8 cellular contexts compared by ENCODE assay signal in the genomic region with DNA sequence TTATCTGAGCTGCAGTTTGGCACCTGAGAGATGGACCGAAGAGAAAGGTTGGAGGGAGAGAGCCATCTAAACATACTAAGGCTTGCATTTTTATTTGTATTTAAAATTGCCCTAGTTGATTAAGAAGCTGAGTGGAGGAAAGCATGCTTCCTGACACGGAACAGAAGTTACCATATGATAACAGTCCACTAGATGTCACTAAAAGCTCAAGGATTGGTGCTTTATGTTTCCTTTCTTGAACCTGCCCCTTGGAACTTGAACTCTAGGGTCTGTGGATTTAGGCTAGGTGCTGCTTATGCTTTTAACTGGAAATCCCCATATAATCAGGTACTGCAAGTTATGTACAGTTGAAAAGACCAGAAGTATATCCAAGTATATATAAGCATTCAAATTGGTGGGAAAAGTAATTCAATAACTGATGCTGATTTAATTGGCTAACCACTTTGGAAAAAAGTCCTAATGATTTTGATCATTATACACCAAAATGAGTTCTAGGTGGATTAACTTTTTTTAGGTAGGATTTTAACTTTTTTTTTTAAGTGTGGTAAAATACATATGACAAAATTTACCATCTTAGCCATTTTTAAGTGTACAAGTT. TPM values are rescaled to one million over a fixed set of nuclear protein-coding genes. Genes with fewer than 3 reads are reported as not detected.
DNase-seq lines count a peak whose midpoint lies in the region; ATAC-seq, FAIRE-seq and TF ChIP-seq lines count a peak whose summit lies in the region.

No MANE protein-coding gene starts in this region.

- H3K4me1 ChIP-seq in GM12878 (ENCODE audit: control insufficient read depth, insufficient read depth, low read length), result no peaks in the 10 kb centered on the region

- POLR2A ChIA-PET in GM12878 (lab: Charles Lee), result no interaction called here

- H2AFZ ChIP-seq in GM12878 (ENCODE audit: control insufficient read depth, low read depth, low read length), result no peak overlapping the region

- no peak overlapping the region for H3K27ac ChIP-seq in GM12878 (ENCODE audit: control insufficient read depth, insufficient read depth)

- no peak overlapping the region for H3K4me3 ChIP-seq in GM12878

- TF ChIP-seq POLR2A in GM12878 (IDR thresholded peaks at IDR 0.05; ENCODE audit: low read depth, low read length), result no peak

- FAIRE-seq in GM18507 (lab: Jason Lieb, UNC) (peak; percentile 77), GM12878 (lab: Jason Lieb, UNC) (peak; percentile 95)

- peak; percentile 94 for TF ChIP-seq RAD21 in GM12878 (IDR thresholded peaks at IDR 0.05; ENCODE audit: insufficient read depth, low read depth, low read length)

- peak; percentile 94 for ATAC-seq in HG03159 (IDR thresholded peaks at IDR 0.05; ENCODE audit: unreplicated experiment)
- peak; percentile 95 for ATAC-seq in GM12878
- ATAC-seq in stimulated activated naive CD8-positive, alpha-beta T cell treated with anti-CD3 and anti-CD28 coated beads, Interleukin-15, Interleukin-2, amounts not matched to agents 100 U/mL and 50 U/mL, for 24 hours, result peak; percentile 55

- intact Hi-C loops in GM12878 (cut with micrococcal nuclease; ENCODE audit: unreplicated experiment), result loop anchor here (1.0 to 5.0 kb wide), 4 partner anchors 179 to 888 kb away; a partner anchor contains a TSS

- no peaks in the 10 kb centered on the region for H4K20me1 ChIP-seq in GM12878 (ENCODE audit: control insufficient read depth, insufficient read depth)

- BruUV-seq in GM12878 (replicated peaks; lab: Mats Ljungman, UMichigan), result no TSS peak

- no peak overlapping the region for H3K9ac ChIP-seq in GM12878 (ENCODE audit: control insufficient read depth, insufficient read depth, low read length)

- H3K27me3 ChIP-seq in GM12878 (replicated peaks in 1 of 2; ENCODE audit: control insufficient read depth in 2 of 2, insufficient read depth in 2 of 2, low read length in 1 of 2), result no peaks in the 10 kb centered on the region

- CTCF ChIA-PET in GM12878 (lab: Yijun Ruan, JAX), result interaction anchor here (0.7 to 3.2 kb wide), 23 partner anchors 10 to 1166 kb away, joined by 3 to 26 read pairs (median 5); a partner anchor contains a TSS

- RAD21 ChIA-PET in GM12878 (lab: Charles Lee; ENCODE audit: unreplicated experiment), result interaction anchor here (0.9 to 4.1 kb wide), 15 partner anchors 10 to 1001 kb away, joined by 3 to 13 read pairs (median 4); a partner anchor contains a TSS

- WGBS in GM12878 (ENCODE audit: insufficient coverage, insufficient replicate concordance, low lambda C conversion rate, missing lambda C conversion rate), result 0% methylated on average over 2 of the region's 2 CpGs

- H3K4me2 ChIP-seq in GM12878 (ENCODE audit: control insufficient read depth, insufficient read depth), result no peak overlapping the region

- TF ChIP-seq EP300 in GM12878 (IDR thresholded peaks at IDR 0.05; ENCODE audit: borderline replicate concordance in 1 of 2, control insufficient read depth in 1 of 2, low read depth in 2 of 2, low read length in 2 of 2), result no peak

- peak; percentile 58 to 74 (median 63); a peak in 5 of 6 replicates for TF ChIP-seq CTCF in GM12878 (IDR thresholded peaks at IDR 0.05 in 2 of 3, conservative IDR thresholded peaks at IDR 0.05 in 1 of 3; ENCODE audit: control insufficient read depth in 2 of 3, extremely low read depth in 1 of 3, insufficient read depth in 1 of 3, low read depth in 3 of 3, low read length in 3 of 3)

- SMC1A ChIA-PET in GM12878 (lab: Charles Lee; ENCODE audit: uncharacterized antibody, unreplicated experiment), result interaction anchor here (0.7 to 3.1 kb wide), 12 partner anchors 9 to 1002 kb away, joined by 3 to 14 read pairs (median 4); no protein-coding TSS in a partner anchor

- in situ Hi-C loops in GM12878 (cut with MboI), result loop anchor here (5.0 kb wide), 2 partner anchors 599 to 889 kb away; a partner anchor contains a TSS

- no peaks in the 10 kb centered on the region for H3K36me3 ChIP-seq in GM12878 (ENCODE audit: control insufficient read depth in 2 of 2, insufficient read depth in 2 of 2, low read length in 1 of 2)

- no peaks in the 10 kb centered on the region for H3K9me3 ChIP-seq in GM12878 (replicated peaks; ENCODE audit: control insufficient read depth, insufficient read depth, low read length)

- H3K79me2 ChIP-seq in GM12878 (ENCODE audit: control insufficient read depth, insufficient read depth, low read length), result no peaks in the 10 kb centered on the region

- DNase-seq in Ammon's horn (ENCODE audit: low spot score) (peak; percentile 80), GM18507 (ENCODE audit: extremely low spot score, insufficient read length, low read depth) (peak; percentile 11), NCI-H345 (lab: John Stamatoyannopoulos, UW) (peak; percentile 69), GM12878 (ENCODE audit: low read depth, low spot score) (peak; percentile 40), iPS-NIHi11 (ENCODE audit: low spot score) (peak; percentile 60)
- no peak for DNase-seq in stimulated activated naive CD8-positive, alpha-beta T cell treated with anti-CD3 and anti-CD28 coated beads, Interleukin-15, Interleukin-2, amounts not matched to agents 100 U/mL and 50 U/mL, for 24 hours
- DNase-seq in stimulated activated CD4-positive, alpha-beta T cell treated with anti-CD3 and anti-CD28 coated beads, Interleukin-4, amount 100 ng/mL, for 4 hours, result no peak

TF ChIP-seq in GM12878, 131 proteins besides CTCF, POLR2A, EP300 and RAD21:
- peak; percentile 82 for TF ChIP-seq SMC3 (IDR thresholded peaks at IDR 0.05; ENCODE audit: borderline replicate concordance, low read length)
- TF ChIP-seq, protein P1, sequence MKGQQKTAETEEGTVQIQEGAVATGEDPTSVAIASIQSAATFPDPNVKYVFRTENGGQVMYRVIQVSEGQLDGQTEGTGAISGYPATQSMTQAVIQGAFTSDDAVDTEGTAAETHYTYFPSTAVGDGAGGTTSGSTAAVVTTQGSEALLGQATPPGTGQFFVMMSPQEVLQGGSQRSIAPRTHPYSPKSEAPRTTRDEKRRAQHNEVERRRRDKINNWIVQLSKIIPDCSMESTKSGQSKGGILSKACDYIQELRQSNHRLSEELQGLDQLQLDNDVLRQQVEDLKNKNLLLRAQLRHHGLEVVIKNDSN (IDR thresholded peaks at IDR 0.05; ENCODE audit: borderline replicate concordance, extremely low read length, insufficient read depth, low read depth, low read length), result no peak
- 0 out of 2 replicates have a peak, but pooled peaks have one; percentile 15 for TF ChIP-seq YY1 (IDR thresholded peaks at IDR 0.05; ENCODE audit: low read depth, low read length)
TF ChIP-seq in GM12878: peak in this region for 2.

RNA-seq across cellular contexts. Expression of a gene that starts 9.5 kb away (rescaled TPM):
- 0.93 and 1.7 TPM in 2 replicates for total RNA-seq in GM12878 (2013; cell fraction: nucleolus; rRNA removed)
- total RNA-seq in GM12878 (2014; rRNA removed) (not detected in 2 replicates), GM12878 (2014; rRNA removed; fragmentation: Illumina TruSeq; extraction: Trizol) (not detected in 2 replicates), GM12878 (2021) (not detected in 2 replicates)
- not detected for polyA plus RNA-seq in GM12878 (2011; ENCODE audit: low read depth)
- polyA plus RNA-seq in GM12878 (2011; rRNA removed) (not detected in 2 replicates), GM12878 (2014; fragmentation: Illumina TruSeq; extraction: Trizol) (not detected in 2 replicates), GM12878 (2014; fragmentation: Nextera tagmentation; extraction: Ambion mirVana) (not detected), GM12878 (2014; rRNA removed) (not detected in 2 replicates), GM12878 (2016; fragmentation: Nextera tagmentation; extraction: Ambion mirVana) (not detected)
- polyA plus RNA-seq in GM12878 (2011; cell fraction: cytosol; rRNA removed), result not detected in 2 replicates
- polyA plus RNA-seq in GM12878 (2011; cell fraction: nucleus; rRNA removed), result 0.10 and 0.23 TPM in 2 replicates
- not detected in 2 replicates for polyA plus RNA-seq in GM12878 (2012)
- 0.15 TPM in 1 of 2 replicates, not detected in the other for polyA minus RNA-seq in GM12878 (2011; rRNA and poly(A)+ RNA removed)
- polyA minus RNA-seq in GM12878 (2011; cell fraction: cytosol; rRNA and poly(A)+ RNA removed), result not detected in 2 replicates
- 0.12 and 0.67 TPM in 2 replicates for polyA minus RNA-seq in GM12878 (2011; cell fraction: nucleus; rRNA and poly(A)+ RNA removed)

Comparison
In these comparisons a context has a peak if more than half of its experiments do, and no peak if none do; other contexts are left out.
1. DNase-seq: peak in Ammon's horn (single experiment), GM18507 (single experiment), NCI-H345 (single experiment), GM12878 (single experiment) and iPS-NIHi11 (single experiment); none in stimulated activated naive CD8-positive, alpha-beta T cell treated with anti-CD3 and anti-CD28 coated beads, Interleukin-15, Interleukin-2, amounts not matched to agents 100 U/mL and 50 U/mL, for 24 hours (single experiment) and stimulated activated CD4-positive, alpha-beta T cell treated with anti-CD3 and anti-CD28 coated beads, Interleukin-4, amount 100 ng/mL, for 4 hours (0 of 2).
2. Peak in every context shown above with its lines, with median percentiles within 50 percentile points of each other: ATAC-seq.